2 cellular contexts compared by ENCODE assay signal in the genomic region with DNA sequence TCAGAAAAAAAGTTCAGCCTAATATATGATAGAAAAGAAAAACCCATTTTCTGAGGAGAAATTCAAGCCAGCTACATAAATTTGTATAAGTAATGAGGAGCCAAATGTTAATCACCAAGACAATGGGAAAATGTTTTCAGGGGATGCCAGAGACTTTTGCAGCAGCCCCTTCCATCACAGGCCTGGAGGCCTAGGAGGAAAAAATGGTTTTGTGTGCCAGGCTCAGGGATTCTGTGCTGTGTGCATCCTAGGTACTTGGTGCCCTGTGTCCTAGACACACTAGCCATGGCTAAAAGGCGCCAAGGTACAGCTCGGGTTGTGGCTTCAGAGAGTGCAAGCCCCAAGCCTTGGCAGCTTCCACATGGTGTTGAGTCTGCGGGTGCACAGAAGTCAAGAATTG. TPM values are rescaled to one million over a fixed set of nuclear protein-coding genes. Genes with fewer than 3 reads are reported as not detected.
"Had no signal": no experiment of that assay in that cellular context is flagged by ENCODE, and none has a peak within 500 bp of the region (broad histone marks: within the 10 kb centered on the region; RNA-seq: fewer than 3 reads in every experiment).

No MANE protein-coding gene starts in this region.

RNA-seq across cellular contexts. Expression of gene LEKR1, which starts 53.3 kb away (rescaled TPM):
- total RNA-seq: ascending aorta had no signal
- polyA plus RNA-seq: aorta had no signal
